In genomic region chr2:41414486-41415230, GRCh38 we compare ENCODE assay signal across 9 cellular contexts.
DNase-seq lines count a peak whose midpoint lies in the region; ATAC-seq, FAIRE-seq and TF ChIP-seq lines count a peak whose summit lies in the region.
"Had no signal": no experiment of that assay in that cellular context is flagged by ENCODE, and none has a peak within 500 bp of the region (broad histone marks: within the 10 kb centered on the region; RNA-seq: fewer than 3 reads in every experiment).

No MANE protein-coding gene starts in this region.

- 65 to 74% methylated on average over 5 of the region's 5 CpGs for WGBS in testis, 2 donors
- WGBS in ovary, 3 donors: 47 to 56% (median 56%) methylated on average over 5 of the region's 5 CpGs

- H3K27me3 ChIP-seq in testis (no peaks in the 10 kb centered on the region), ovary (no peaks in the 10 kb centered on the region)

- ATAC-seq in GM19463 (IDR thresholded peaks at IDR 0.05; ENCODE audit: unreplicated experiment): peak; percentile 66
- ATAC-seq: pancreas had no signal

- H3K4me1 ChIP-seq in testis (no peaks in the 10 kb centered on the region), ovary (ENCODE audit: insufficient read depth) (no peaks in the 10 kb centered on the region)
- H3K4me1 ChIP-seq: pancreas had no signal

- no peaks in the 10 kb centered on the region for H3K9me3 ChIP-seq in testis
- no peaks in the 10 kb centered on the region for H3K9me3 ChIP-seq in ovary
- H3K9me3 ChIP-seq: pancreas had no signal

- peak; percentile 37 for DNase-seq in EH (ENCODE audit: low read depth)
- DNase-seq in HTR-8/SVneo (ENCODE audit: insufficient read length, low spot score): peak; percentile 28
- peak; percentile 45 for DNase-seq in RKO (ENCODE audit: low spot score)
- peak; percentile 66 for DNase-seq in foreskin melanocyte
- DNase-seq in testis: peak; percentile 56
- no peak for DNase-seq in anterior cingulate cortex (lab: John Stamatoyannopoulos, UW)
- no peak for DNase-seq in ovary

- TF ChIP-seq EP300 in ovary (IDR thresholded peaks at IDR 0.05): no peak

- H3K4me3 ChIP-seq in testis (no peak overlapping the region), ovary (no peak overlapping the region)
- H3K4me3 ChIP-seq: pancreas had no signal

- H3K36me3 ChIP-seq in testis (ENCODE audit: low read depth, missing control alignments) (no peaks in the 10 kb centered on the region), ovary (no peaks in the 10 kb centered on the region)
- H3K36me3 ChIP-seq: pancreas had no signal

- intact Hi-C loops in testis (cut with DNase I; ENCODE audit: low total_unique reads) (loop anchor here (10.0 kb wide), 1 partner anchor 280 kb away; no protein-coding TSS in a partner anchor), ovary (cut with DNase I) (no loop called here)

- FAIRE-seq in HTR-8/SVneo (lab: Jason Lieb, UNC): peak; percentile 26
- FAIRE-seq: pancreas had no signal

- TF ChIP-seq CTCF in testis (IDR thresholded peaks at IDR 0.05): peak; percentile 22 to 54 (median 46)
- no peak for TF ChIP-seq CTCF in ovary (IDR thresholded peaks at IDR 0.05)

- H3K27ac ChIP-seq in testis (no peak overlapping the region), ovary (no peak overlapping the region)
- H3K27ac ChIP-seq: pancreas had no signal

- TF ChIP-seq POLR2A in testis (IDR thresholded peaks at IDR 0.05): no peak
- TF ChIP-seq POLR2A in ovary (IDR thresholded peaks at IDR 0.05): no peak

Comparison
In these comparisons a context has a peak if more than half of its experiments do, and no peak if none do; other contexts are left out.
1. DNase-seq: peak in EH (single experiment), HTR-8/SVneo (single experiment), RKO (single experiment), foreskin melanocyte (single experiment) and testis (single experiment); none in anterior cingulate cortex (0 of 58) and ovary (0 of 5).
2. CTCF ChIP-seq: peak in testis (3 of 3); none in ovary (0 of 3).